Comparison of ENCODE assay signal across 7 cellular contexts in the genomic region with DNA sequence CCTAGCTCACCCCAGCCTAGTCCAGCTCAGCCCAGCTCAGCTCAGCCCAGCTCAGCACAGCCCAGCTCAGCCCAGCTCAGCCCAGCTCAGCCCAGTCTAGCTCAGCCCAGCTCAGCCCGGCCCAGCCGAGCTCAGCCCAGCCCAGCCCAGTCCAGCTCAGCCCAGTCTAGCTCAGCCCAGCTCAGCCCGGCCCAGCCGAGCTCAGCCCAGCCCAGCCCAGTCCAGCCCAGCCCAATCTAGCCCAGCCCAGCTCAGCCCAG.
DNase-seq lines count a peak whose midpoint lies in the region; ATAC-seq and TF ChIP-seq lines count a peak whose summit lies in the region.
"Not testable (repeated sequence)": the region's sequence is repeated elsewhere in the genome, so short reads cannot be mapped to it uniquely, and the experiment has no call there.

No MANE protein-coding gene starts in this region.

- H3K4me1 Mint-ChIP-seq in memory B cell: peaks cover 13% of the 10 kb centered on the region
- H3K4me1 Mint-ChIP-seq in stimulated activated naive B cell treated with anti-CD40 and anti-IgM and Interleukin-4, amounts not matched to agents 10 μg/mL and 1 μg/mL and 100 μg/mL, for 72 hours: peaks cover 19 to 40% of the 10 kb centered on the region in 2 donors

- H3K27ac ChIP-seq in BLaER1 (0 out of 2 replicates have a peak overlapping the region, but pooled peaks have one; percentile 35), SU-DHL-6 (ENCODE audit: low read depth, low read length) (peak overlapping the region; percentile 26), duodenal mucosa (ENCODE audit: low read depth, low read length) (peak overlapping the region; percentile 10)
- H3K27ac ChIP-seq in Karpas-422 (ENCODE audit: low read length); trophoblast cell (ENCODE audit: low read depth, low read length): not testable (repeated sequence)

- H2AK5ac ChIP-seq in trophoblast cell (ENCODE audit: low read length): not testable (repeated sequence)

- not testable (repeated sequence) for H3K9me2 ChIP-seq in Karpas-422 (replicated peaks; ENCODE audit: insufficient read depth, low read length); SU-DHL-6 (replicated peaks; ENCODE audit: insufficient read depth, low read length)

- not testable (repeated sequence) for H3K27me3 Mint-ChIP-seq in memory B cell; stimulated activated naive B cell treated with anti-CD40 and anti-IgM and Interleukin-4, amounts not matched to agents 10 μg/mL and 1 μg/mL and 100 μg/mL, for 72 hours

- peak overlapping the region; percentile 83 for H3K27ac Mint-ChIP-seq in memory B cell
- peak overlapping the region; percentile 89 for H3K27ac Mint-ChIP-seq in stimulated activated naive B cell treated with anti-CD40 and anti-IgM and Interleukin-4, amounts not matched to agents 10 μg/mL and 1 μg/mL and 100 μg/mL, for 72 hours

- not testable (repeated sequence) for H3K18ac ChIP-seq in trophoblast cell (ENCODE audit: low read length)

- H3K79me2 ChIP-seq in Karpas-422 (ENCODE audit: low read length); SU-DHL-6 (ENCODE audit: insufficient read depth, low read length); trophoblast cell (ENCODE audit: control insufficient read depth, insufficient read depth, low read length, poor library complexity): not testable (repeated sequence)

- H3K4me1 ChIP-seq in BLaER1 (peaks cover 14% of the 10 kb centered on the region), Karpas-422 (ENCODE audit: low read length) (peaks cover 15% of the 10 kb centered on the region)
- H3K4me1 ChIP-seq in duodenal mucosa (ENCODE audit: control insufficient read depth in 1 of 2, insufficient read depth in 2 of 2, low read length in 2 of 2); trophoblast cell (ENCODE audit: control insufficient read depth in 1 of 2, insufficient read depth in 2 of 2, low read length in 2 of 2): not testable (repeated sequence)

- H4K8ac ChIP-seq in trophoblast cell (ENCODE audit: low read depth, low read length): not testable (repeated sequence)

- not testable (repeated sequence) for H4K91ac ChIP-seq in trophoblast cell (ENCODE audit: low read depth, low read length)

- not testable (repeated sequence) for H3K27me3 ChIP-seq in BLaER1; Karpas-422 (ENCODE audit: low read length); SU-DHL-6 (ENCODE audit: low read length); duodenal mucosa (ENCODE audit: control insufficient read depth in 1 of 2, insufficient read depth in 2 of 2, low read length in 2 of 2); trophoblast cell (ENCODE audit: insufficient read depth, low read length)

- H4K20me1 ChIP-seq in BLaER1; Karpas-422 (ENCODE audit: insufficient read depth, low read depth, low read length); SU-DHL-6 (ENCODE audit: low read depth, low read length): not testable (repeated sequence)

- not testable (repeated sequence) for H3K9ac ChIP-seq in BLaER1; Karpas-422 (ENCODE audit: low read length); duodenal mucosa (ENCODE audit: low read depth in 1 of 2, low read length in 2 of 2); trophoblast cell (ENCODE audit: low read length)
- peak overlapping the region; percentile 31; the same call in 1 of the 2 replicates for H3K9ac ChIP-seq in SU-DHL-6 (ENCODE audit: low read length)

- peak overlapping the region; percentile 11 for H3K4me3 Mint-ChIP-seq in memory B cell
- H3K4me3 Mint-ChIP-seq in stimulated activated naive B cell treated with anti-CD40 and anti-IgM and Interleukin-4, amounts not matched to agents 10 μg/mL and 1 μg/mL and 100 μg/mL, for 72 hours: not testable (repeated sequence)

- ATAC-seq in memory B cell (ENCODE audit: low read depth); stimulated activated naive B cell treated with anti-CD40 and anti-IgM and Interleukin-4, amounts not matched to agents 10 μg/mL and 1 μg/mL and 100 μg/mL, for 72 hours (replicated peaks): not testable (repeated sequence)

- H3K9me3 Mint-ChIP-seq in memory B cell; stimulated activated naive B cell treated with anti-CD40 and anti-IgM and Interleukin-4, amounts not matched to agents 10 μg/mL and 1 μg/mL and 100 μg/mL, for 72 hours: not testable (repeated sequence)

- not testable (repeated sequence) for H3F3A ChIP-seq in SU-DHL-6 (ENCODE audit: insufficient read depth)

- not testable (repeated sequence) for H2AFZ ChIP-seq in Karpas-422 (ENCODE audit: low read length); SU-DHL-6 (ENCODE audit: low read depth, low read length, severe bottlenecking); trophoblast cell (ENCODE audit: insufficient read depth, low read length, poor library complexity)

- H3K4ac ChIP-seq in trophoblast cell (ENCODE audit: low read depth, low read length): not testable (repeated sequence)

- not testable (repeated sequence) for H3K9me3 ChIP-seq in BLaER1; Karpas-422 (ENCODE audit: low read length); SU-DHL-6 (ENCODE audit: insufficient read depth, low read length); duodenal mucosa (ENCODE audit: control insufficient read depth in 1 of 2, low read length in 2 of 2)
- peaks cover 40% of the 10 kb centered on the region for H3K9me3 ChIP-seq in trophoblast cell (ENCODE audit: insufficient read depth, low read depth, low read length)

- H2BK120ac ChIP-seq in trophoblast cell (ENCODE audit: insufficient read depth, low read length, poor library complexity): not testable (repeated sequence)

- not testable (repeated sequence) for H2BK5ac ChIP-seq in trophoblast cell (ENCODE audit: low read depth, low read length, poor library complexity)

- not testable (repeated sequence) for H3K36me3 ChIP-seq in BLaER1; Karpas-422 (ENCODE audit: insufficient read depth, low read length); SU-DHL-6 (ENCODE audit: low read length); duodenal mucosa (ENCODE audit: control insufficient read depth in 1 of 2, insufficient read depth in 2 of 2, low read length in 2 of 2); trophoblast cell (ENCODE audit: control insufficient read depth in 1 of 2, insufficient read depth in 2 of 2, low read length in 2 of 2)

- no CpG with 5 or more reads among the region's 4 CpGs for whole genome bisulfite sequencing in trophoblast cell (ENCODE audit: extremely low coverage, insufficient coverage, insufficient read length)

- not testable (repeated sequence) for H3K14ac ChIP-seq in trophoblast cell (ENCODE audit: low read length)

- H2BK12ac ChIP-seq in trophoblast cell (ENCODE audit: low read length): not testable (repeated sequence)

- not testable (repeated sequence) for H3K4me3 ChIP-seq in BLaER1; Karpas-422 (ENCODE audit: low read length); SU-DHL-6 (ENCODE audit: insufficient read depth, low read length, poor library complexity, severe bottlenecking); duodenal mucosa (ENCODE audit: low read depth in 1 of 2, low read length in 2 of 2)
- peak overlapping the region; percentile 54 for H3K4me3 ChIP-seq in trophoblast cell (ENCODE audit: low read depth, low read length)

- peak; percentile 37 for DNase-seq in Karpas-422
- DNase-seq in memory B cell (ENCODE audit: low spot score in 2 of 2); trophoblast cell; stimulated activated naive B cell treated with anti-CD40 and anti-IgM and Interleukin-4, amounts not matched to agents 10 μg/mL and 1 μg/mL and 100 μg/mL, for 72 hours: not testable (repeated sequence)

- H4K12ac ChIP-seq in trophoblast cell (ENCODE audit: low read depth, low read length): not testable (repeated sequence)

- H3K23ac ChIP-seq in trophoblast cell (ENCODE audit: low read length): not testable (repeated sequence)

- H3K79me1 ChIP-seq in trophoblast cell (ENCODE audit: low read length): not testable (repeated sequence)

- not testable (repeated sequence) for H3K36me3 Mint-ChIP-seq in memory B cell; stimulated activated naive B cell treated with anti-CD40 and anti-IgM and Interleukin-4, amounts not matched to agents 10 μg/mL and 1 μg/mL and 100 μg/mL, for 72 hours

- not testable (repeated sequence) for H3K4me2 ChIP-seq in BLaER1; Karpas-422 (ENCODE audit: low read depth, low read length, poor library complexity, severe bottlenecking); trophoblast cell (ENCODE audit: low read length)
- H3K4me2 ChIP-seq in SU-DHL-6 (ENCODE audit: low read depth, low read length, poor library complexity, severe bottlenecking): peak overlapping the region; percentile 3

- not testable (repeated sequence) for TF ChIP-seq CTCF in SU-DHL-6 (IDR thresholded peaks at IDR 0.05; ENCODE audit: insufficient read depth, low read length, poor library complexity, severe bottlenecking)
